ENCODE assay signal across 24 cellular contexts in genomic region chrX:100976211-100976610, GRCh38. TPM values are rescaled to one million over a fixed set of nuclear protein-coding genes. Genes with fewer than 3 reads are reported as not detected.
"Had no signal": no experiment of that assay in that cellular context is flagged by ENCODE, and none has a peak within 500 bp of the region (broad histone marks: within the 10 kb centered on the region; RNA-seq: fewer than 3 reads in every experiment).

No MANE protein-coding gene starts in this region.

- H3K4me3 ChIP-seq: adrenal gland, breast epithelium, SK-N-MC had no signal

- H3K4me1 ChIP-seq: adrenal gland, breast epithelium had no signal

- H3K27ac ChIP-seq: adrenal gland, breast epithelium, SK-N-MC had no signal

- ATAC-seq: activated CD4-positive, alpha-beta T cell treated with anti-CD3 and anti-CD28 coated beads for 36 hours; activated CD8-positive, alpha-beta T cell treated with anti-CD3 and anti-CD28 coated beads for 36 hours; T-cell had no signal

- H3K9me3 ChIP-seq: adrenal gland had no signal

- DNase-seq: activated B cell treated with CpG ODN at 0.5 μM for 24 hours; activated CD4-positive, alpha-beta T cell treated with anti-CD3 and anti-CD28 coated beads for 36 hours; activated CD4-positive, alpha-beta T cell treated with anti-CD3 and anti-CD28 coated beads, Interleukin-2, amount 50 U/mL, for 1 hour; activated CD8-positive, alpha-beta memory T cell treated with anti-CD3 and anti-CD28 coated beads, Interleukin-2, amount 50 U/mL, for 48 hours; activated CD8-positive, alpha-beta T cell treated with anti-CD3 and anti-CD28 coated beads for 36 hours; activated naive CD4-positive, alpha-beta T cell treated with anti-CD3 and anti-CD28 coated beads, Interleukin-2, amount 50 U/mL, for 16 hours; activated naive CD8-positive, alpha-beta T cell treated with anti-CD3 and anti-CD28 coated beads, Interleukin-2, amount 10 ng/mL, durations not matched to agents 7 days and 5 days; activated T-cell treated with anti-CD3 and anti-CD28 coated beads, Interleukin-2, amount 50 U/mL, for 1 hour; adrenal gland; anterior cingulate cortex; central memory CD4-positive, alpha-beta T cell; NCI-H1105 treated with DMSO at 0.1 percent for 48 hours; NCI-H1436 treated with DMSO at 0.1 percent for 48 hours; NCI-H187 treated with DMSO at 0.1 percent for 48 hours; NCI-H2081 treated with DMSO at 0.1 percent for 48 hours; NCI-H446; NCI-H524; SIG-M5; T-cell; T-helper 2 cell; T1000 had no signal

- H3K36me3 ChIP-seq: adrenal gland, breast epithelium had no signal

- H3K27me3 ChIP-seq: adrenal gland had no signal

RNA-seq across cellular contexts. Expression of gene ARL13A, which starts 6.7 kb away (rescaled TPM):
- total RNA-seq: activated B cell treated with CpG ODN at 0.5 μM for 24 hours; activated CD4-positive, alpha-beta T cell treated with anti-CD3 and anti-CD28 coated beads for 36 hours; activated CD8-positive, alpha-beta T cell treated with anti-CD3 and anti-CD28 coated beads for 36 hours; activated naive CD8-positive, alpha-beta T cell treated with anti-CD3 and anti-CD28 coated beads, Interleukin-2, amount 10 ng/mL, durations not matched to agents 7 days and 5 days; adrenal gland; breast epithelium; chondrocyte; T-cell had no signal
- polyA plus RNA-seq: adrenal gland had no signal

RNA-seq across cellular contexts. Expression of gene XKRX, which starts 47.5 kb away (rescaled TPM):
- total RNA-seq: chondrocyte had no signal
